1 cellular context compared by ENCODE assay signal in the genomic region with DNA sequence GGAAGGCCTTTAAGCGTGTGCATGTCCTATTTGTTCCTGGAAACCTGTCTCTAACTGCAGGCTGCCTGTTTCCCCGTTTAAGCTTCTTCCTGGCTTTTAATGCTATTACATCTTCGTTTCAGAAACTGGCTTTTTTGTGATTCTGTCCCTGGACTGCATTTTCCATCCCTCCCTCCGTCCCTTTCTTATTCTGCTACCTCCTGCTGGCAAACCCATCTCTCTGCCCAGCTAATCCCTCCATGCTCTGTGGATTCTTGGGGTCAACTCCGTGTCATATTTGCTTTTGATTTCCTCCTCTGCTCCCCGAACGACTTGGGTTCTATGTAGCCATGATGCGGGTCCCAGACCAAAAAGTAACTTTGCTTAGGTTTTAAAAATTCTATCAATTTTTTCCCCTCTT.
TF ChIP-seq lines count a peak whose summit lies in the region.

No MANE protein-coding gene starts in this region.

TF ChIP-seq in GM23338, 12 proteins besides CTCF, POLR2A, EP300 and RAD21 (continued from another document):
- TF ChIP-seq ZNF331 (CRISPR knock-in tag; IDR thresholded peaks at IDR 0.05; ENCODE audit: low read depth) (no peak), POLR2AphosphoS5 (IDR thresholded peaks at IDR 0.05; ENCODE audit: low read depth) (no peak)
